In the genomic region with DNA sequence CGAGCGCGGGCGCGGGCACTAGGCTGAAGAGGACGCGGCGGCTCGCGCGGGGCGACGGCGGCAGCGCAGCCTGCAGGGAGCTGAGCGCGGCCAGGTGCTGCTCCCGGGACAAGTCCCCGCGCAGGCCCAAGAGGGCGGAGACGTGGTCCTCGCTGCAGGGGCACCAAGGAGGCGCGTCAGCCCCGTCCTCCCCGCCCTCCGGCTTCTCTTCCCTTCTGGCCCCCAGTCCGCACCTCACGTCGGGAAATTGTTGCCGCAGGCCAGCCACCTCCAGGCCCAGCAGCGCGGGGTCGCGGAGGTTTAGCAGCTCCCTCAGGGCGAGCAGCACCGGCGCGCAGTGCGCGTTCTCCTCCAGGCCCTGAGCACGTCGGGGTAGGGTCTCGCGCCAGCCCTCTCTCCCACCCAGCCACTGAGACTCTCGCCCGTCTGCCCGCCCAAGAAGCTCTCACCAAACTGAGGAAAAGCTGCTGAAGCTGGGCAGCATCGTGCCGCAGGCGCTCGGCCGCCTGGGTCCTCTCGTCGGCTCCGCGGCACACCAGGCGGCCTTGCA, we compare ENCODE assay signal across 1 cellular context.
TF ChIP-seq lines count a peak whose summit lies in the region.

No MANE protein-coding gene starts in this region.

TF ChIP-seq in HCT116, 20 proteins besides CTCF, POLR2A, EP300 and RAD21:
- TF ChIP-seq, protein P1, sequence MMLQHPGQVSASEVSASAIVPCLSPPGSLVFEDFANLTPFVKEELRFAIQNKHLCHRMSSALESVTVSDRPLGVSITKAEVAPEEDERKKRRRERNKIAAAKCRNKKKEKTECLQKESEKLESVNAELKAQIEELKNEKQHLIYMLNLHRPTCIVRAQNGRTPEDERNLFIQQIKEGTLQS (IDR thresholded peaks at IDR 0.05): no peak
- TF ChIP-seq CBX3 (IDR thresholded peaks at IDR 0.05; ENCODE audit: low read depth) (no peak), ZNF274 (IDR thresholded peaks at IDR 0.05; ENCODE audit: low read depth, low read length) (no peak)
